ENCODE assay signal across 14 cellular contexts in genomic region chr13:24625324-24625723, GRCh38. TPM values are rescaled to one million over a fixed set of nuclear protein-coding genes. Genes with fewer than 3 reads are reported as not detected.
DNase-seq lines count a peak whose midpoint lies in the region; ATAC-seq and TF ChIP-seq lines count a peak whose summit lies in the region.
"Had no signal": no experiment of that assay in that cellular context is flagged by ENCODE, and none has a peak within 500 bp of the region (broad histone marks: within the 10 kb centered on the region; RNA-seq: fewer than 3 reads in every experiment).

No MANE protein-coding gene starts in this region.

- no peaks in the 10 kb centered on the region for H3K9me3 Mint-ChIP-seq in activated CD4-positive, alpha-beta T cell treated with anti-CD3 and anti-CD28 coated beads, Interleukin-2, amount 10 ng/mL, durations not matched to agents 24 days and 14 days
- H3K9me3 Mint-ChIP-seq in activated T-helper 2 cell treated with anti-CD3 and anti-CD28 coated beads, Interferon-gamma antibody, Interleukin-2, Interleukin-4, amounts not matched to agents 10 μg/mL and 5 μg/mL and 100 μg/mL, durations not matched to agents 14 hours and 24 hours and 36 hours: peaks cover 4% of the 10 kb centered on the region

- TF ChIP-seq CTCF in sigmoid colon (IDR thresholded peaks at IDR 0.05): no peak

- H3K27me3 ChIP-seq in sigmoid colon: no peaks in the 10 kb centered on the region
- H3K27me3 ChIP-seq: SJCRH30, testis had no signal

- no peak for TF ChIP-seq EP300 in sigmoid colon (IDR thresholded peaks at IDR 0.05)

- H3K4me3 Mint-ChIP-seq in activated CD4-positive, alpha-beta T cell treated with anti-CD3 and anti-CD28 coated beads, Interleukin-2, amount 10 ng/mL, durations not matched to agents 24 days and 14 days: peak overlapping the region; percentile 4
- H3K4me3 Mint-ChIP-seq in activated T-helper 2 cell treated with anti-CD3 and anti-CD28 coated beads, Interferon-gamma antibody, Interleukin-2, Interleukin-4, amounts not matched to agents 10 μg/mL and 5 μg/mL and 100 μg/mL, durations not matched to agents 14 hours and 24 hours and 36 hours (ENCODE audit: low read depth): peak overlapping the region; percentile 30

- H3K27ac Mint-ChIP-seq in activated CD4-positive, alpha-beta T cell treated with anti-CD3 and anti-CD28 coated beads, Interleukin-2, amount 10 ng/mL, durations not matched to agents 24 days and 14 days: peak overlapping the region; percentile 89
- peak overlapping the region; percentile 92 for H3K27ac Mint-ChIP-seq in activated T-helper 2 cell treated with anti-CD3 and anti-CD28 coated beads, Interferon-gamma antibody, Interleukin-2, Interleukin-4, amounts not matched to agents 10 μg/mL and 5 μg/mL and 100 μg/mL, durations not matched to agents 14 hours and 24 hours and 36 hours

- H3K9me3 ChIP-seq in sigmoid colon: no peaks in the 10 kb centered on the region
- H3K9me3 ChIP-seq: testis had no signal

- no peak for TF ChIP-seq POLR2A in sigmoid colon (IDR thresholded peaks at IDR 0.05)

- no peaks in the 10 kb centered on the region for H3K36me3 ChIP-seq in sigmoid colon
- H3K36me3 ChIP-seq: SJCRH30 had no signal

- H3K4me1 ChIP-seq in sigmoid colon: no peaks in the 10 kb centered on the region
- H3K4me1 ChIP-seq: testis had no signal

- no peaks in the 10 kb centered on the region for H3K36me3 Mint-ChIP-seq in activated CD4-positive, alpha-beta T cell treated with anti-CD3 and anti-CD28 coated beads, Interleukin-2, amount 10 ng/mL, durations not matched to agents 24 days and 14 days (ENCODE audit: low read depth)
- peaks cover 3% of the 10 kb centered on the region for H3K36me3 Mint-ChIP-seq in activated T-helper 2 cell treated with anti-CD3 and anti-CD28 coated beads, Interferon-gamma antibody, Interleukin-2, Interleukin-4, amounts not matched to agents 10 μg/mL and 5 μg/mL and 100 μg/mL, durations not matched to agents 14 hours and 24 hours and 36 hours (ENCODE audit: low read depth)

- H3K4me1 Mint-ChIP-seq in activated CD4-positive, alpha-beta T cell treated with anti-CD3 and anti-CD28 coated beads, Interleukin-2, amount 10 ng/mL, durations not matched to agents 24 days and 14 days: peaks cover 28% of the 10 kb centered on the region
- H3K4me1 Mint-ChIP-seq in activated T-helper 2 cell treated with anti-CD3 and anti-CD28 coated beads, Interferon-gamma antibody, Interleukin-2, Interleukin-4, amounts not matched to agents 10 μg/mL and 5 μg/mL and 100 μg/mL, durations not matched to agents 14 hours and 24 hours and 36 hours (ENCODE audit: low read depth): peaks cover 29% of the 10 kb centered on the region

- H3K27me3 Mint-ChIP-seq in activated CD4-positive, alpha-beta T cell treated with anti-CD3 and anti-CD28 coated beads, Interleukin-2, amount 10 ng/mL, durations not matched to agents 24 days and 14 days: no peaks in the 10 kb centered on the region
- H3K27me3 Mint-ChIP-seq in activated T-helper 2 cell treated with anti-CD3 and anti-CD28 coated beads, Interferon-gamma antibody, Interleukin-2, Interleukin-4, amounts not matched to agents 10 μg/mL and 5 μg/mL and 100 μg/mL, durations not matched to agents 14 hours and 24 hours and 36 hours (ENCODE audit: low read depth): no peaks in the 10 kb centered on the region

- no peak overlapping the region for H3K4me3 ChIP-seq in sigmoid colon
- H3K4me3 ChIP-seq: SJCRH30, testis had no signal

- peak overlapping the region; percentile 41 to 55 (median 48) for H3K27ac ChIP-seq in sigmoid colon
- H3K27ac ChIP-seq: SJCRH30, testis had no signal

- intact Hi-C loops in activated CD4-positive, alpha-beta T cell treated with anti-CD3 and anti-CD28 coated beads, Interleukin-2, amount 10 ng/mL, durations not matched to agents 24 days and 14 days (cut with micrococcal nuclease): no loop called here
- intact Hi-C loops in activated T-helper 2 cell treated with anti-CD3 and anti-CD28 coated beads, Interferon-gamma antibody, Interleukin-2, Interleukin-4, amounts not matched to agents 10 μg/mL and 5 μg/mL and 100 μg/mL, durations not matched to agents 14 hours and 24 hours and 36 hours (cut with micrococcal nuclease): loop anchor here (5.0 kb wide), 2 partner anchors 43 to 57 kb away; partner anchors contain the start of gene ATP12A
- intact Hi-C loops in sigmoid colon (cut with DNase I): no loop called here

- WGBS in sigmoid colon, 2 donors: 24 to 49% methylated on average over 3 of the region's 3 CpGs

- DNase-seq in activated CD4-positive, alpha-beta T cell treated with anti-CD3 and anti-CD28 coated beads, Interleukin-2, amount 10 ng/mL, durations not matched to agents 24 days and 14 days: peak; percentile 59
- DNase-seq in activated CD4-positive, alpha-beta T cell treated with anti-CD3 and anti-CD28 coated beads for 4 hours: no peak
- no peak for DNase-seq in activated T-helper 2 cell treated with anti-CD3 and anti-CD28 coated beads, Interferon-gamma antibody, Interleukin-2, Interleukin-4, amounts not matched to agents 10 μg/mL and 5 μg/mL and 100 μg/mL, durations not matched to agents 14 hours and 24 hours and 36 hours (ENCODE audit: low spot score)
- DNase-seq in sigmoid colon (no peak), NCI-H82 treated with DMSO at 0.1 percent for 48 hours (lab: John Stamatoyannopoulos, UW; ENCODE audit: unreplicated experiment) (no peak), NCI-H1092 treated with DMSO at 0.1 percent for 48 hours (lab: John Stamatoyannopoulos, UW) (no peak)
- no peak for DNase-seq in stimulated activated CD4-positive, alpha-beta T cell treated with anti-CD3 and anti-CD28 coated beads, Interleukin-12 subunit alpha, Interleukin-12 subunit beta, amount 100 ng/mL, for 4 hours
- DNase-seq: NCI-H1436, small intestine, testis had no signal

- ATAC-seq in HG02885 (IDR thresholded peaks at IDR 0.05; ENCODE audit: poor library complexity, unreplicated experiment): peak; percentile 65

RNA-seq across cellular contexts. Expression of gene ATP12A, which starts 54.9 kb away (rescaled TPM):
- total RNA-seq in activated CD4-positive, alpha-beta T cell treated with anti-CD3 and anti-CD28 coated beads, Interleukin-2, amount 10 ng/mL, durations not matched to agents 24 days and 14 days: 0.23 and 0.28 TPM in 2 replicates
- 1.1 TPM in 2 replicates for total RNA-seq in activated T-helper 2 cell treated with anti-CD3 and anti-CD28 coated beads, Interferon-gamma antibody, Interleukin-2, Interleukin-4, amounts not matched to agents 10 μg/mL and 5 μg/mL and 100 μg/mL, durations not matched to agents 14 hours and 24 hours and 36 hours
- not detected for total RNA-seq in sigmoid colon
- not detected for polyA plus RNA-seq in sigmoid colon
- total RNA-seq: lung microvascular endothelial cell had no signal
- polyA plus RNA-seq: AG04450, small intestine had no signal
